ENCODE assay signal across 9 cellular contexts in genomic region chr3:122258757-122259371, GRCh38.
DNase-seq lines count a peak whose midpoint lies in the region; FAIRE-seq and TF ChIP-seq lines count a peak whose summit lies in the region.
"Had no signal": no experiment of that assay in that cellular context is flagged by ENCODE, and none has a peak within 500 bp of the region (broad histone marks: within the 10 kb centered on the region; RNA-seq: fewer than 3 reads in every experiment).

No MANE protein-coding gene starts in this region.

- no peaks in the 10 kb centered on the region for H3K9me1 ChIP-seq in keratinocyte (ENCODE audit: control insufficient read depth, extremely low read depth, insufficient read depth, low read length)

- peak; percentile 57 for TF ChIP-seq CTCF in HFF-Myc (IDR thresholded peaks at IDR 0.05; ENCODE audit: low read depth, low read length, missing control alignments)
- TF ChIP-seq CTCF in keratinocyte (optimal IDR thresholded peaks at IDR 0.05 in 1 of 3, IDR thresholded peaks at IDR 0.05 in 1 of 3, conservative IDR thresholded peaks at IDR 0.05 in 1 of 3; ENCODE audit: extremely low read depth in 1 of 3, insufficient read depth in 2 of 3, low read length in 3 of 3) = peak; percentile 64 to 92 (median 85)

- FAIRE-seq in keratinocyte (lab: Jason Lieb, UNC) = peak; percentile 85
- FAIRE-seq: G401.6 had no signal

- H3K4me2 ChIP-seq in keratinocyte (ENCODE audit: control insufficient read depth, extremely low read depth, insufficient read depth, low read depth, low read length) = no peak overlapping the region

- DNase-seq in activated CD4-positive, alpha-beta T cell treated with anti-CD3 and anti-CD28 coated beads for 24 hours (ENCODE audit: low read depth in 2 of 2) = peak; percentile 36 to 50
- DNase-seq in activated CD4-positive, alpha-beta T cell treated with anti-CD3 and anti-CD28 coated beads for 1 hour = no peak
- DNase-seq in HFF-Myc (ENCODE audit: extremely low read depth, low read depth) (peak; percentile 11), NAMALWA (ENCODE audit: low spot score) (peak; percentile 81), SW480 (ENCODE audit: low spot score) (peak; percentile 64), T47D (ENCODE audit: low read depth in 1 of 2, low spot score in 1 of 2) (peak; percentile 52 to 73), keratinocyte (ENCODE audit: low read depth, low spot score) (no peak)
- DNase-seq in stimulated activated CD4-positive, alpha-beta T cell treated with anti-CD3 and anti-CD28 coated beads, TNF-alpha, amount 100 ng/mL, for 1 hour (ENCODE audit: low read depth in 3 of 3, low spot score in 1 of 3) = peak in 2 of 3 donors; percentile 2 to 4

- H3K4me3 ChIP-seq in HFF-Myc (replicated peaks; ENCODE audit: low read depth, low read length) (no peak overlapping the region), keratinocyte (ENCODE audit: control insufficient read depth in 2 of 3, extremely low read depth in 1 of 3, insufficient read depth in 2 of 3, low read depth in 1 of 3, low read length in 3 of 3) (no peak overlapping the region)

- no peaks in the 10 kb centered on the region for H3K36me3 ChIP-seq in keratinocyte (ENCODE audit: control insufficient read depth in 2 of 2, extremely low read depth in 1 of 2, insufficient read depth in 2 of 2, low read length in 2 of 2)

- H3K9ac ChIP-seq in keratinocyte (ENCODE audit: control insufficient read depth, extremely low read depth, insufficient read depth, low read length) = no peak overlapping the region

- dilution Hi-C loops in keratinocyte (cut with MboI; ENCODE audit: extremely low pct_ligation_motif_present, low sequenced_read_pairs) = no loop called here

- peak overlapping the region; percentile 18 for H2AFZ ChIP-seq in keratinocyte (ENCODE audit: control insufficient read depth, low read length)

- H3K27me3 ChIP-seq in keratinocyte (ENCODE audit: control insufficient read depth, extremely low read depth, insufficient read depth, low read length) = no peaks in the 10 kb centered on the region

- no peaks in the 10 kb centered on the region for H3K9me3 ChIP-seq in keratinocyte (ENCODE audit: control insufficient read depth, low read depth, low read length)

- no peaks in the 10 kb centered on the region for H3K4me1 ChIP-seq in keratinocyte (ENCODE audit: control insufficient read depth, extremely low read depth, insufficient read depth, low read length)

- no peaks in the 10 kb centered on the region for H3K79me2 ChIP-seq in keratinocyte (ENCODE audit: control insufficient read depth, insufficient read depth, low read length)

- no peak overlapping the region for H3K27ac ChIP-seq in keratinocyte (ENCODE audit: control insufficient read depth, insufficient read depth, low read length)

- H4K20me1 ChIP-seq in keratinocyte (ENCODE audit: control insufficient read depth, extremely low read depth, insufficient read depth, low read length) = no peaks in the 10 kb centered on the region

- in situ Hi-C loops in T47D (cut with HindIII; ENCODE audit: low pct_unique_long_range_greater_than_20kb, low sequenced_read_pairs) = no loop called here

Comparison
In these comparisons a context has a peak if more than half of its experiments do, and no peak if none do; other contexts are left out.
1. DNase-seq: peak in activated CD4-positive, alpha-beta T cell treated with anti-CD3 and anti-CD28 coated beads for 24 hours (2 of 2), HFF-Myc (single experiment), NAMALWA (single experiment), SW480 (single experiment), T47D (2 of 2) and stimulated activated CD4-positive, alpha-beta T cell treated with anti-CD3 and anti-CD28 coated beads, TNF-alpha, amount 100 ng/mL, for 1 hour (2 of 3); none in activated CD4-positive, alpha-beta T cell treated with anti-CD3 and anti-CD28 coated beads for 1 hour (single experiment) and keratinocyte (single experiment).